ENCODE assay signal across 9 cellular contexts in genomic region chr9:99851028-99851822, GRCh38. TPM values are rescaled to one million over a fixed set of nuclear protein-coding genes. Genes with fewer than 3 reads are reported as not detected.
DNase-seq lines count a peak whose midpoint lies in the region; ATAC-seq and TF ChIP-seq lines count a peak whose summit lies in the region.
"Had no signal": no experiment of that assay in that cellular context is flagged by ENCODE, and none has a peak within 500 bp of the region (broad histone marks: within the 10 kb centered on the region; RNA-seq: fewer than 3 reads in every experiment).

No MANE protein-coding gene starts in this region.

- TF ChIP-seq CTCF in KMS-11 (conservative IDR thresholded peaks at IDR 0.05; ENCODE audit: low read depth, low read length) (no peak), BE2C (IDR thresholded peaks at IDR 0.05; ENCODE audit: low read depth, low read length) (no peak), WTC11 (IDR thresholded peaks at IDR 0.05) (no peak), breast epithelium (IDR thresholded peaks at IDR 0.05) (no peak)

- H2AFZ ChIP-seq in KMS-11 (ENCODE audit: low read depth) = no peak overlapping the region

- H3K4me2 ChIP-seq in KMS-11 = peak overlapping the region; percentile 65

- no peaks in the 10 kb centered on the region for H3K36me3 Mint-ChIP-seq in WTC11

- H3K27me3 Mint-ChIP-seq in WTC11 (ENCODE audit: low read depth) = no peaks in the 10 kb centered on the region

- H3K4me1 ChIP-seq in KMS-11 (ENCODE audit: low read depth, poor library complexity, severe bottlenecking) (peaks cover 70% of the 10 kb centered on the region), BE2C (no peaks in the 10 kb centered on the region), breast epithelium (no peaks in the 10 kb centered on the region)

- H3K36me3 ChIP-seq in KMS-11 (ENCODE audit: insufficient read depth) = no peaks in the 10 kb centered on the region
- no peaks in the 10 kb centered on the region for H3K36me3 ChIP-seq in BE2C
- no peaks in the 10 kb centered on the region for H3K36me3 ChIP-seq in breast epithelium

- POLR2A ChIA-PET in WTC11 (lab: Charles Lee) = no interaction called here

- H3K27ac ChIP-seq in KMS-11 = peak overlapping the region; percentile 59
- no peak overlapping the region for H3K27ac ChIP-seq in breast epithelium

- ATAC-seq in GM18870 (IDR thresholded peaks at IDR 0.05; ENCODE audit: unreplicated experiment) (peak; percentile 95), GM21737 (IDR thresholded peaks at IDR 0.05; ENCODE audit: unreplicated experiment) (peak; percentile 82), WTC11 (no peak)
- ATAC-seq: left colon had no signal

- peak; percentile 39 for DNase-seq in iris pigment epithelial cell (ENCODE audit: low read depth)
- DNase-seq in BE2C = no peak
- no peak for DNase-seq in WTC11 (ENCODE audit: low spot score)
- DNase-seq in breast epithelium (ENCODE audit: low spot score in 2 of 2) = no peak
- no peak for DNase-seq in NCI-H1092 treated with DMSO at 0.1 percent for 48 hours (lab: John Stamatoyannopoulos, UW)
- DNase-seq: left colon had no signal

- H3K9ac ChIP-seq in KMS-11 = no peak overlapping the region; the same call in 1 of the 2 replicates

- H3K27me3 ChIP-seq in KMS-11 (ENCODE audit: insufficient read depth, low read depth) (no peaks in the 10 kb centered on the region), BE2C (no peaks in the 10 kb centered on the region), breast epithelium (no peaks in the 10 kb centered on the region)

- intact Hi-C loops in breast epithelium (cut with DNase I; ENCODE audit: low total_unique reads) = no loop called here

- H4K20me1 ChIP-seq in KMS-11 (ENCODE audit: insufficient read depth) = no peaks in the 10 kb centered on the region

- H3K27ac Mint-ChIP-seq in WTC11 = no peak overlapping the region

- peaks cover 12% of the 10 kb centered on the region for H3K4me1 Mint-ChIP-seq in WTC11

- H3K9me3 Mint-ChIP-seq in WTC11 = no peaks in the 10 kb centered on the region

- H3K9me3 ChIP-seq in BE2C (no peaks in the 10 kb centered on the region), breast epithelium (no peaks in the 10 kb centered on the region)

- no peak overlapping the region for H3K4me3 Mint-ChIP-seq in WTC11

- no peak overlapping the region for H3K4me3 ChIP-seq in KMS-11 (IDR thresholded peaks at IDR 0.05; ENCODE audit: insufficient read depth, low read depth, low read length)
- H3K4me3 ChIP-seq in BE2C (ENCODE audit: low read depth, low read length) = no peak overlapping the region
- H3K4me3 ChIP-seq in breast epithelium = no peak overlapping the region

- TF ChIP-seq POLR2A in breast epithelium (IDR thresholded peaks at IDR 0.05) = no peak

- CTCF ChIA-PET in WTC11 (lab: Charles Lee) = no interaction called here

- no peaks in the 10 kb centered on the region for H3K79me2 ChIP-seq in KMS-11 (ENCODE audit: insufficient read depth, low read depth)

TF ChIP-seq in WTC11, 78 proteins besides CTCF, POLR2A, EP300 and RAD21:
- TF ChIP-seq KAT7 (CRISPR knock-in tag; IDR thresholded peaks at IDR 0.05; ENCODE audit: borderline replicate concordance) (no peak), NR2C2 (CRISPR knock-in tag; IDR thresholded peaks at IDR 0.05) (no peak), ERG (CRISPR knock-in tag; IDR thresholded peaks at IDR 0.05) (no peak), E2F1 (CRISPR knock-in tag; IDR thresholded peaks at IDR 0.05) (no peak)
TF ChIP-seq in WTC11: peak in this region for 0.

RNA-seq across cellular contexts. Expression of gene NR4A3, which starts 29.5 kb away (rescaled TPM):
- polyA plus RNA-seq in BE2C (2012; ENCODE audit: insufficient read depth, insufficient read length, low read depth) = 0.11 TPM
- 0.46 to 0.57 TPM (median 0.50 TPM) in 3 replicates for total RNA-seq in WTC11 (2021)
- 10 to 100 TPM in 1 of 3 donors, 1 to 10 TPM in 2; 1.3 to 34.1 (median 4.9) TPM for total RNA-seq in breast epithelium

RNA-seq across cellular contexts. Expression of gene STX17, which starts 55.2 kb away (rescaled TPM):
- polyA plus RNA-seq in BE2C (2012; ENCODE audit: insufficient read depth, insufficient read length, low read depth) = 4.9 TPM
- 22.1 to 23.8 TPM (median 23.2 TPM) in 3 replicates for total RNA-seq in WTC11 (2021)
- total RNA-seq in breast epithelium = 10 to 100 TPM; 32.3 to 67.9 (median 50.1) TPM
